In the genomic region with DNA sequence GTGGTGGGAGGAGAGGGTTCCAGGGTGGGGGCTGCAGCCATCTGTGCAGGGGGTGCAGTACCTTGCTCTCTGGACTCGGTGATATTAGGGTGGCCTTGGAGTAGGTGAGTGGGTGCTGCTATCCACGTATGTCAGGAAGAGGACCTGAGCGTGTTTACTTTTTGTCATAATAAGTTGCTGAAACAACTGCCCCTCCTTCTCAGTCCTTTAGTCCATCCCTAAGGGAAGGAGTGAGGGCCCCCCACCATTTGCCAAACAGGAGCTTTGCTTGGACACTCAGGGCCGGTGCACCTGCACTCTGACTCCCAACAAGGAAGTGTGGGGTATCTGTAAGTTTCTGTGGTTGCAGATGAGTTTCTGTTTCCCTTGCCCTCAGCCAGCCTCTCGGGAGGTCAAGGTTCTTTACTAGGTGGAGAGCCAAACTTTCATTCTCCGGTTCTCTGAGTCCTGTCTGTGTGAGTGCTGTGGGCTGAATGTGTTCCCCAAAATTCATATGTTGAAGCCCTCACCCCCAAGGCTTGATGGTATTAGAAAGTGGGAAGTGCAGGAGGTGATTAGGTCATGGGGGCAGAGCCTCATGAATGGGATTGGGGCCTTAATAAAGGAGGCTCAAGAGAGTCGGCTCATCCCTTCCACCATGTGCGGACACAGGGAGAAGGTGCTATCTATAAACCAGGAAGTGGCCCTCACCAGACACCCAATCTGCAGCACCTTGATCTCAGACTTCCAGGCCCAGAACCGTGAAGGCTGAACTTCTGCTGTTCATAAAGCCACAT, we compare ENCODE assay signal across 1 cellular context.
A peak's percentile ranks its signal among the peaks of the same experiment; 100 is the strongest.
TF ChIP-seq lines count a peak whose summit lies in the region.

No MANE protein-coding gene starts in this region.

TF ChIP-seq in GM12878, 131 proteins besides CTCF, POLR2A, EP300 and RAD21 (continued from another document):
- TF ChIP-seq, protein P1, sequence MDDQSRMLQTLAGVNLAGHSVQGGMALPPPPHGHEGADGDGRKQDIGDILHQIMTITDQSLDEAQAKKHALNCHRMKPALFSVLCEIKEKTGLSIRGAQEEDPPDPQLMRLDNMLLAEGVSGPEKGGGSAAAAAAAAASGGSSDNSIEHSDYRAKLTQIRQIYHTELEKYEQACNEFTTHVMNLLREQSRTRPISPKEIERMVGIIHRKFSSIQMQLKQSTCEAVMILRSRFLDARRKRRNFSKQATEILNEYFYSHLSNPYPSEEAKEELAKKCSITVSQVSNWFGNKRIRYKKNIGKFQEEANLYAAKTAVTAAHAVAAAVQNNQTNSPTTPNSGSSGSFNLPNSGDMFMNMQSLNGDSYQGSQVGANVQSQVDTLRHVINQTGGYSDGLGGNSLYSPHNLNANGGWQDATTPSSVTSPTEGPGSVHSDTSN (IDR thresholded peaks at IDR 0.05; ENCODE audit: insufficient replicate concordance, low read depth, low read length), result no peak
- TF ChIP-seq, protein P2, sequence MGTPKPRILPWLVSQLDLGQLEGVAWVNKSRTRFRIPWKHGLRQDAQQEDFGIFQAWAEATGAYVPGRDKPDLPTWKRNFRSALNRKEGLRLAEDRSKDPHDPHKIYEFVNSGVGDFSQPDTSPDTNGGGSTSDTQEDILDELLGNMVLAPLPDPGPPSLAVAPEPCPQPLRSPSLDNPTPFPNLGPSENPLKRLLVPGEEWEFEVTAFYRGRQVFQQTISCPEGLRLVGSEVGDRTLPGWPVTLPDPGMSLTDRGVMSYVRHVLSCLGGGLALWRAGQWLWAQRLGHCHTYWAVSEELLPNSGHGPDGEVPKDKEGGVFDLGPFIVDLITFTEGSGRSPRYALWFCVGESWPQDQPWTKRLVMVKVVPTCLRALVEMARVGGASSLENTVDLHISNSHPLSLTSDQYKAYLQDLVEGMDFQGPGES (IDR thresholded peaks at IDR 0.05), result no peak
- TF ChIP-seq SMC3 (IDR thresholded peaks at IDR 0.05; ENCODE audit: borderline replicate concordance, low read length), result no peak; the same call in 1 of the 2 replicates
- peak; percentile 59; the same call in 1 of the 2 replicates for TF ChIP-seq NFIC (IDR thresholded peaks at IDR 0.05; ENCODE audit: low read depth, low read length)
- TF ChIP-seq MYC (IDR thresholded peaks at IDR 0.05; ENCODE audit: insufficient read depth, insufficient read length, insufficient replicate concordance, low read length, severe bottlenecking), result no peak
- TF ChIP-seq MTA2 (IDR thresholded peaks at IDR 0.05; ENCODE audit: low read depth), result peak; percentile 70
- peak; percentile 59; the same call in 1 of the 2 replicates for TF ChIP-seq PAX5 (IDR thresholded peaks at IDR 0.05; ENCODE audit: borderline replicate concordance, low read depth, low read length)
- TF ChIP-seq, protein P3, sequence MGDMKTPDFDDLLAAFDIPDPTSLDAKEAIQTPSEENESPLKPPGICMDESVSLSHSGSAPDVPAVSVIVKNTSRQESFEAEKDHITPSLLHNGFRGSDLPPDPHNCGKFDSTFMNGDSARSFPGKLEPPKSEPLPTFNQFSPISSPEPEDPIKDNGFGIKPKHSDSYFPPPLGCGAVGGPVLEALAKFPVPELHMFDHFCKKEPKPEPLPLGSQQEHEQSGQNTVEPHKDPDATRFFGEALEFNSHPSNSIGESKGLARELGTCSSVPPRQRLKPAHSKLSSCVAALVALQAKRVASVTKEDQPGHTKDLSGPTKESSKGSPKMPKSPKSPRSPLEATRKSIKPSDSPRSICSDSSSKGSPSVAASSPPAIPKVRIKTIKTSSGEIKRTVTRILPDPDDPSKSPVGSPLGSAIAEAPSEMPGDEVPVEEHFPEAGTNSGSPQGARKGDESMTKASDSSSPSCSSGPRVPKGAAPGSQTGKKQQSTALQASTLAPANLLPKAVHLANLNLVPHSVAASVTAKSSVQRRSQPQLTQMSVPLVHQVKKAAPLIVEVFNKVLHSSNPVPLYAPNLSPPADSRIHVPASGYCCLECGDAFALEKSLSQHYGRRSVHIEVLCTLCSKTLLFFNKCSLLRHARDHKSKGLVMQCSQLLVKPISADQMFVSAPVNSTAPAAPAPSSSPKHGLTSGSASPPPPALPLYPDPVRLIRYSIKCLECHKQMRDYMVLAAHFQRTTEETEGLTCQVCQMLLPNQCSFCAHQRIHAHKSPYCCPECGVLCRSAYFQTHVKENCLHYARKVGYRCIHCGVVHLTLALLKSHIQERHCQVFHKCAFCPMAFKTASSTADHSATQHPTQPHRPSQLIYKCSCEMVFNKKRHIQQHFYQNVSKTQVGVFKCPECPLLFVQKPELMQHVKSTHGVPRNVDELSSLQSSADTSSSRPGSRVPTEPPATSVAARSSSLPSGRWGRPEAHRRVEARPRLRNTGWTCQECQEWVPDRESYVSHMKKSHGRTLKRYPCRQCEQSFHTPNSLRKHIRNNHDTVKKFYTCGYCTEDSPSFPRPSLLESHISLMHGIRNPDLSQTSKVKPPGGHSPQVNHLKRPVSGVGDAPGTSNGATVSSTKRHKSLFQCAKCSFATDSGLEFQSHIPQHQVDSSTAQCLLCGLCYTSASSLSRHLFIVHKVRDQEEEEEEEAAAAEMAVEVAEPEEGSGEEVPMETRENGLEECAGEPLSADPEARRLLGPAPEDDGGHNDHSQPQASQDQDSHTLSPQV (IDR thresholded peaks at IDR 0.05), result no peak
- TF ChIP-seq PML (IDR thresholded peaks at IDR 0.05; ENCODE audit: low read length), result no peak
- TF ChIP-seq, protein P4, sequence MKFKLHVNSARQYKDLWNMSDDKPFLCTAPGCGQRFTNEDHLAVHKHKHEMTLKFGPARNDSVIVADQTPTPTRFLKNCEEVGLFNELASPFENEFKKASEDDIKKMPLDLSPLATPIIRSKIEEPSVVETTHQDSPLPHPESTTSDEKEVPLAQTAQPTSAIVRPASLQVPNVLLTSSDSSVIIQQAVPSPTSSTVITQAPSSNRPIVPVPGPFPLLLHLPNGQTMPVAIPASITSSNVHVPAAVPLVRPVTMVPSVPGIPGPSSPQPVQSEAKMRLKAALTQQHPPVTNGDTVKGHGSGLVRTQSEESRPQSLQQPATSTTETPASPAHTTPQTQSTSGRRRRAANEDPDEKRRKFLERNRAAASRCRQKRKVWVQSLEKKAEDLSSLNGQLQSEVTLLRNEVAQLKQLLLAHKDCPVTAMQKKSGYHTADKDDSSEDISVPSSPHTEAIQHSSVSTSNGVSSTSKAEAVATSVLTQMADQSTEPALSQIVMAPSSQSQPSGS (IDR thresholded peaks at IDR 0.05; ENCODE audit: low read length), result no peak; the same call in 1 of the 2 replicates
- TF ChIP-seq TCF12 (IDR thresholded peaks at IDR 0.05; ENCODE audit: low read depth, low read length), result peak; percentile 88
- TF ChIP-seq, protein P5, sequence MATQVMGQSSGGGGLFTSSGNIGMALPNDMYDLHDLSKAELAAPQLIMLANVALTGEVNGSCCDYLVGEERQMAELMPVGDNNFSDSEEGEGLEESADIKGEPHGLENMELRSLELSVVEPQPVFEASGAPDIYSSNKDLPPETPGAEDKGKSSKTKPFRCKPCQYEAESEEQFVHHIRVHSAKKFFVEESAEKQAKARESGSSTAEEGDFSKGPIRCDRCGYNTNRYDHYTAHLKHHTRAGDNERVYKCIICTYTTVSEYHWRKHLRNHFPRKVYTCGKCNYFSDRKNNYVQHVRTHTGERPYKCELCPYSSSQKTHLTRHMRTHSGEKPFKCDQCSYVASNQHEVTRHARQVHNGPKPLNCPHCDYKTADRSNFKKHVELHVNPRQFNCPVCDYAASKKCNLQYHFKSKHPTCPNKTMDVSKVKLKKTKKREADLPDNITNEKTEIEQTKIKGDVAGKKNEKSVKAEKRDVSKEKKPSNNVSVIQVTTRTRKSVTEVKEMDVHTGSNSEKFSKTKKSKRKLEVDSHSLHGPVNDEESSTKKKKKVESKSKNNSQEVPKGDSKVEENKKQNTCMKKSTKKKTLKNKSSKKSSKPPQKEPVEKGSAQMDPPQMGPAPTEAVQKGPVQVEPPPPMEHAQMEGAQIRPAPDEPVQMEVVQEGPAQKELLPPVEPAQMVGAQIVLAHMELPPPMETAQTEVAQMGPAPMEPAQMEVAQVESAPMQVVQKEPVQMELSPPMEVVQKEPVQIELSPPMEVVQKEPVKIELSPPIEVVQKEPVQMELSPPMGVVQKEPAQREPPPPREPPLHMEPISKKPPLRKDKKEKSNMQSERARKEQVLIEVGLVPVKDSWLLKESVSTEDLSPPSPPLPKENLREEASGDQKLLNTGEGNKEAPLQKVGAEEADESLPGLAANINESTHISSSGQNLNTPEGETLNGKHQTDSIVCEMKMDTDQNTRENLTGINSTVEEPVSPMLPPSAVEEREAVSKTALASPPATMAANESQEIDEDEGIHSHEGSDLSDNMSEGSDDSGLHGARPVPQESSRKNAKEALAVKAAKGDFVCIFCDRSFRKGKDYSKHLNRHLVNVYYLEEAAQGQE (IDR thresholded peaks at IDR 0.05; ENCODE audit: low read depth, low read length), result no peak
- no peak for TF ChIP-seq RELA (IDR thresholded peaks at IDR 0.05; ENCODE audit: borderline replicate concordance, partially characterized antibody)
- TF ChIP-seq CREB1 (IDR thresholded peaks at IDR 0.05; ENCODE audit: low read depth), result no peak
- TF ChIP-seq JUNB (IDR thresholded peaks at IDR 0.05), result no peak
- TF ChIP-seq, protein P6, sequence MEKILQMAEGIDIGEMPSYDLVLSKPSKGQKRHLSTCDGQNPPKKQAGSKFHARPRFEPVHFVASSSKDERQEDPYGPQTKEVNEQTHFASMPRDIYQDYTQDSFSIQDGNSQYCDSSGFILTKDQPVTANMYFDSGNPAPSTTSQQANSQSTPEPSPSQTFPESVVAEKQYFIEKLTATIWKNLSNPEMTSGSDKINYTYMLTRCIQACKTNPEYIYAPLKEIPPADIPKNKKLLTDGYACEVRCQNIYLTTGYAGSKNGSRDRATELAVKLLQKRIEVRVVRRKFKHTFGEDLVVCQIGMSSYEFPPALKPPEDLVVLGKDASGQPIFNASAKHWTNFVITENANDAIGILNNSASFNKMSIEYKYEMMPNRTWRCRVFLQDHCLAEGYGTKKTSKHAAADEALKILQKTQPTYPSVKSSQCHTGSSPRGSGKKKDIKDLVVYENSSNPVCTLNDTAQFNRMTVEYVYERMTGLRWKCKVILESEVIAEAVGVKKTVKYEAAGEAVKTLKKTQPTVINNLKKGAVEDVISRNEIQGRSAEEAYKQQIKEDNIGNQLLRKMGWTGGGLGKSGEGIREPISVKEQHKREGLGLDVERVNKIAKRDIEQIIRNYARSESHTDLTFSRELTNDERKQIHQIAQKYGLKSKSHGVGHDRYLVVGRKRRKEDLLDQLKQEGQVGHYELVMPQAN (conservative IDR thresholded peaks at IDR 0.05), result no peak
TF ChIP-seq in GM12878: peak in this region for 32.
